In the genomic region with DNA sequence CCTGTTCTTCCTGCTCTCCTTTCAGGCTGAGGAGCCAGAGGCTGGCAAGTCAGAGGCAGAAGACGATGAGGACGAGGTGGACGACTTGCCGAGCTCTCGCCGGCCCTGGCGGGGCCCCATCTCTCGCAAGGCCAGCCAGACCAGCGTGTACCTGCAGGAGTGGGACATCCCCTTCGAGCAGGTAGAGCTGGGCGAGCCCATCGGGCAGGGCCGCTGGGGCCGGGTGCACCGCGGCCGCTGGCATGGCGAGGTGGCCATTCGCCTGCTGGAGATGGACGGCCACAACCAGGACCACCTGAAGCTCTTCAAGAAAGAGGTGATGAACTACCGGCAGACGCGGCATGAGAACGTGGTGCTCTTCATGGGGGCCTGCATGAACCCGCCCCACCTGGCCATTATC, we compare ENCODE assay signal across 26 cellular contexts.
"Had no signal": no experiment of that assay in that cellular context is flagged by ENCODE, and none has a peak within 500 bp of the region (broad histone marks: within the 10 kb centered on the region; RNA-seq: fewer than 3 reads in every experiment).

No MANE protein-coding gene starts in this region.

- H3K27ac ChIP-seq: suprapubic skin, testis, thoracic aorta, thyroid gland, tibial artery, tibial nerve, transverse colon, upper lobe of left lung, upper lobe of right lung, uterus, vagina had no signal

- ATAC-seq: stimulated activated effector memory CD8-positive, alpha-beta T cell treated with anti-CD3 and anti-CD28 coated beads, Interleukin-12 subunit alpha, Interleukin-12 subunit beta, amount 100 ng/mL, for 72 hours; stimulated activated memory B cell treated with anti-CD40 and anti-IgM and Interleukin-4, amounts not matched to agents 10 μg/mL and 1 μg/mL and 100 μg/mL, for 72 hours; stimulated activated naive B cell treated with anti-CD40 and anti-IgM and Interleukin-4, amounts not matched to agents 10 μg/mL and 1 μg/mL and 100 μg/mL, for 72 hours; stimulated activated naive CD8-positive, alpha-beta T cell treated with anti-CD3 and anti-CD28 coated beads, Interleukin-15, amount 100 ng/mL, for 72 hours; stimulated activated naive CD8-positive, alpha-beta T cell treated with anti-CD3 and anti-CD28 coated beads, Interleukin-15, Interleukin-2, amounts not matched to agents 100 U/mL and 50 U/mL, for 24 hours; upper lobe of right lung had no signal

- H3K9me3 ChIP-seq: stomach, suprapubic skin, testis, thoracic aorta, thyroid gland, tibial artery, tibial nerve, transverse colon, upper lobe of left lung, upper lobe of right lung, uterus, vagina had no signal

- H3K4me1 ChIP-seq: thyroid gland, vagina had no signal

- H3K27me3 ChIP-seq: stomach, suprapubic skin, testis, thyroid gland, tibial artery, tibial nerve, transverse colon, upper lobe of left lung, upper lobe of right lung, uterus, vagina had no signal

- DNase-seq: stimulated activated CD4-positive, alpha-beta T cell treated with anti-CD3 and anti-CD28 coated beads, Interleukin-4, amount 100 ng/mL, for 1 hour; stimulated activated CD4-positive, alpha-beta T cell treated with anti-CD3 and anti-CD28 coated beads, Interleukin-4, amount 100 ng/mL, for 24 hours; stimulated activated CD4-positive, alpha-beta T cell treated with anti-CD3 and anti-CD28 coated beads, Interleukin-4, amount 100 ng/mL, for 4 hours; stimulated activated CD8-positive, alpha-beta memory T cell treated with anti-CD3 and anti-CD28 coated beads, Interleukin-4, amount 100 ng/mL, for 48 hours; stimulated activated naive B cell treated with anti-CD40 and anti-IgM and Interleukin-4, amounts not matched to agents 10 μg/mL and 1 μg/mL and 100 μg/mL, for 72 hours; stimulated activated naive CD4-positive, alpha-beta T cell; stimulated activated naive CD4-positive, alpha-beta T cell treated with Interleukin-2 at 50 U/mL for 16 hours; stimulated activated naive CD8-positive, alpha-beta T cell treated with anti-CD3 and anti-CD28 coated beads, Interleukin-15, amount 100 ng/mL, for 72 hours; stimulated activated naive CD8-positive, alpha-beta T cell treated with anti-CD3 and anti-CD28 coated beads, Interleukin-15, Interleukin-2, amounts not matched to agents 100 U/mL and 50 U/mL, for 24 hours; stomach; substantia nigra; testis; thyroid gland; tibial artery; transverse colon; trophoblast cell; upper lobe of right lung; uterus had no signal

- H3K36me3 ChIP-seq: uterus had no signal

- FAIRE-seq: urothelium cell line had no signal

- H3K4me3 ChIP-seq: stomach, suprapubic skin, testis, thoracic aorta, thyroid gland, tibial artery, tibial nerve, transverse colon, upper lobe of left lung, upper lobe of right lung, uterus, vagina had no signal
